ENCODE assay signal across 16 cellular contexts in the genomic region with DNA sequence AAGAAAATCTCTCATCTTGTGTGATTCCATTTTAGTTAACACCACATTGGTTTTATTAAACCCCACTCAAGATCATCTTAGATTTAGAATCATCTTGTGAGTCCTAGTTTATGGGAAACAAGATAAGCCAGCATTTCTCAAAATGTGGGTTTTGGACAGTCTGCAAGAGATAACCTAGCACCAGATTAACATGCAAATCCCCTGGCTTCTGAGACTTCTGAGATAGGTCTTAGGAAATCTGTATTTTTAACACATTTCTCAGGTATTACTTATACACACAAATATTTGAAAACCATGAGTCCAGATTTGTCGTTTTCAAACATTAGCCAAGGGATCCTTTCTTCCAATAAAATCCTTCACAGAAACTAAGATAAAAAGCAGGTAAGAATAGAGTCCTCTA.
"Had no signal": no experiment of that assay in that cellular context is flagged by ENCODE, and none has a peak within 500 bp of the region (broad histone marks: within the 10 kb centered on the region; RNA-seq: fewer than 3 reads in every experiment).

No MANE protein-coding gene starts in this region.

- H3K4me2 ChIP-seq: neural progenitor cell had no signal

- H3K27ac ChIP-seq: coronary artery, foreskin keratinocyte, neural progenitor cell, parathyroid adenoma, upper lobe of right lung had no signal

- H3K36me3 ChIP-seq: neural progenitor cell, upper lobe of right lung had no signal

- H2AFZ ChIP-seq: neural progenitor cell, parathyroid adenoma had no signal

- ATAC-seq: activated CD4-positive, CD25-positive, alpha-beta regulatory T cell treated with anti-CD3 and anti-CD28 coated beads, Interleukin-2, amount 50 U/mL, for 24 hours; activated T-helper 17 cell treated with anti-CD3 and anti-CD28 coated beads, Interleukin-2, amount 50 U/mL, for 72 hours; esophagus mucosa; foreskin keratinocyte; left colon; upper lobe of right lung had no signal

- H3K4me1 ChIP-seq: neural progenitor cell had no signal

- H3K4me3 ChIP-seq: coronary artery, lung, neural progenitor cell, upper lobe of right lung had no signal

- H3K9me3 ChIP-seq: upper lobe of right lung had no signal

- FAIRE-seq: small intestine had no signal

- H3K9ac ChIP-seq: neural progenitor cell, parathyroid adenoma had no signal

- DNase-seq: activated naive CD4-positive, alpha-beta T cell treated with Interleukin-2 at 50 U/mL for 16 hours; caudate nucleus; foreskin keratinocyte; left colon; naive B cell; retina; small intestine; T-helper 9 cell; upper lobe of right lung had no signal

- H3K27me3 ChIP-seq: foreskin keratinocyte, neural progenitor cell, upper lobe of right lung had no signal

- H3K79me2 ChIP-seq: parathyroid adenoma had no signal
